In genomic region chr1:196723325-196724185, GRCh38 we compare ENCODE assay signal across 8 cellular contexts. TPM values are rescaled to one million over a fixed set of nuclear protein-coding genes. Genes with fewer than 3 reads are reported as not detected.
DNase-seq lines count a peak whose midpoint lies in the region; ATAC-seq and TF ChIP-seq lines count a peak whose summit lies in the region.

No MANE protein-coding gene starts in this region.

- H3K9ac ChIP-seq in NT2/D1 (ENCODE audit: insufficient read length, low read depth), result no peak overlapping the region

- peaks cover 1% of the 10 kb centered on the region for H3K27me3 Mint-ChIP-seq in activated naive CD4-positive, alpha-beta T cell treated with anti-CD3 and anti-CD28 coated beads for 36 hours (ENCODE audit: low read depth)

- no peak overlapping the region for H3K27ac Mint-ChIP-seq in activated naive CD4-positive, alpha-beta T cell treated with anti-CD3 and anti-CD28 coated beads for 36 hours

- H3K4me3 Mint-ChIP-seq in activated naive CD4-positive, alpha-beta T cell treated with anti-CD3 and anti-CD28 coated beads for 36 hours, result no peak overlapping the region

- DNase-seq in heart left ventricle, result peak in 1 of 5 donors; percentile 53
- no peak for DNase-seq in Right ventricle myocardium inferior (ENCODE audit: missing footprints)
- peak; percentile 63 for DNase-seq in NT2/D1 (ENCODE audit: low read depth, low spot score)
- DNase-seq in activated naive CD4-positive, alpha-beta T cell treated with anti-CD3 and anti-CD28 coated beads for 36 hours, result peak; percentile 55
- DNase-seq in kidney glomerular epithelial cell (lab: John Stamatoyannopoulos, UW), result peak; percentile 8
- DNase-seq in GM19238 (ENCODE audit: insufficient read length, low spot score), result no peak

- intact Hi-C loops in heart left ventricle (cut with DNase I), result no loop called here
- intact Hi-C loops in Right ventricle myocardium inferior (cut with DNase I), result no loop called here
- intact Hi-C loops in activated naive CD4-positive, alpha-beta T cell treated with anti-CD3 and anti-CD28 coated beads for 36 hours (cut with micrococcal nuclease), result loop anchor here (10.0 kb wide), 1 partner anchor 631 kb away; no protein-coding TSS in a partner anchor

- ATAC-seq in heart left ventricle (no peak), Right ventricle myocardium inferior (no peak), GM21526 (IDR thresholded peaks at IDR 0.05; ENCODE audit: low FRiP score, unreplicated experiment) (peak; percentile 97), HG03575 (IDR thresholded peaks at IDR 0.05; ENCODE audit: extremely low read depth, insufficient number of reproducible peaks, low FRiP score, unreplicated experiment) (peak; percentile 73)

- H3K4me1 Mint-ChIP-seq in activated naive CD4-positive, alpha-beta T cell treated with anti-CD3 and anti-CD28 coated beads for 36 hours (ENCODE audit: low read depth), result no peaks in the 10 kb centered on the region

- H3K36me3 ChIP-seq in heart left ventricle, result peaks cover 0 to 27% (median 0%) of the 10 kb centered on the region in 9 donors
- no peaks in the 10 kb centered on the region for H3K36me3 ChIP-seq in NT2/D1 (ENCODE audit: insufficient read depth, insufficient read length, low read length)

- no peak for TF ChIP-seq POLR2A in heart left ventricle (IDR thresholded peaks at IDR 0.05)

- H3K4me1 ChIP-seq in heart left ventricle (no peaks in the 10 kb centered on the region), NT2/D1 (ENCODE audit: insufficient read depth, insufficient read length) (no peaks in the 10 kb centered on the region)

- peak in 8 of 12 donors; percentile 7 to 48 (median 36) for TF ChIP-seq CTCF in heart left ventricle (IDR thresholded peaks at IDR 0.05)

- CTCF ChIA-PET in activated naive CD4-positive, alpha-beta T cell treated with anti-CD3 and anti-CD28 coated beads for 36 hours (lab: Charles Lee), result interaction anchor here (1.0 kb wide), 1 partner anchor 8 kb away, joined by 3 read pairs; no protein-coding TSS in a partner anchor

- WGBS in heart left ventricle, 4 donors, result 79 to 84% (median 81%) methylated on average over 13 to 14 of the region's 14 CpGs

- H3K9me3 ChIP-seq in heart left ventricle, result no peaks in the 10 kb centered on the region
- no peaks in the 10 kb centered on the region for H3K9me3 ChIP-seq in NT2/D1 (ENCODE audit: insufficient read depth, low read length)

- H3K4me3 ChIP-seq in heart left ventricle (no peak overlapping the region), NT2/D1 (ENCODE audit: insufficient read length, low read depth) (no peak overlapping the region)

- H3K27ac ChIP-seq in heart left ventricle, result no peak overlapping the region

- H3K9me3 Mint-ChIP-seq in activated naive CD4-positive, alpha-beta T cell treated with anti-CD3 and anti-CD28 coated beads for 36 hours, result no peaks in the 10 kb centered on the region

- peaks cover 0 to 1% (median 0%) of the 10 kb centered on the region in 9 donors for H3K27me3 ChIP-seq in heart left ventricle
- H3K27me3 ChIP-seq in NT2/D1 (ENCODE audit: insufficient read depth, insufficient read length), result no peaks in the 10 kb centered on the region

- no peaks in the 10 kb centered on the region for H3K36me3 Mint-ChIP-seq in activated naive CD4-positive, alpha-beta T cell treated with anti-CD3 and anti-CD28 coated beads for 36 hours (ENCODE audit: low read depth)

RNA-seq across cellular contexts. Expression of gene CFHR3, which starts 51.1 kb away (rescaled TPM):
- total RNA-seq in heart left ventricle (under 1 TPM in 1 of 9 donors, not detected in 8; 0.21 TPM), Right ventricle myocardium inferior (not detected)
- under 1 TPM in 1 of 2 donors, not detected in 1; 0.15 TPM for polyA plus RNA-seq in heart left ventricle
- total RNA-seq in activated naive CD4-positive, alpha-beta T cell treated with anti-CD3 and anti-CD28 coated beads for 36 hours, result not detected

Comparison
In these comparisons a context has a peak if more than half of its experiments do, and no peak if none do; other contexts are left out.
1. ATAC-seq: peak in GM21526 (single experiment) and HG03575 (single experiment); none in heart left ventricle (0 of 4) and Right ventricle myocardium inferior (single experiment).
2. DNase-seq: peak in NT2/D1 (single experiment), activated naive CD4-positive, alpha-beta T cell treated with anti-CD3 and anti-CD28 coated beads for 36 hours (single experiment) and kidney glomerular epithelial cell (single experiment); none in Right ventricle myocardium inferior (single experiment) and GM19238 (single experiment).